ENCODE assay signal across 21 cellular contexts in the genomic region with DNA sequence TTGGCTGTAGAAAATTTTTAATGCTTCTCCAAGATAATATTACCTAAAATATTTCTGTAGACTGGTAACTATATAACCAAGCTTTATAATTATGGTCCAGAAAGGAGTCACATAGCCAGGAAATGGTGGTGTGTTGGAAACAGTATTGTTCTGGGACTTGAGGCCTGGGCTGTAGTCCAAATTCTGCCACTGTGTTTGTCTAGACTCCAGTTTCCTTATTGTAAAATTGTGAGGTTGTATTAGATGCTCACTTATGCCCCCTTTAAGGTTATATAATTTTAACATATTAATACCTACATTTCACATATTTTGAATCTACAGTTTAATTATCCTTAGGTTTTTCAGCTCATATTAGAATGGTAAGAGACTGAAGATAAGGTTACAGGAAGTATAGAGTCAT. TPM values are rescaled to one million over a fixed set of nuclear protein-coding genes. Genes with fewer than 3 reads are reported as not detected.
DNase-seq lines count a peak whose midpoint lies in the region; ATAC-seq and TF ChIP-seq lines count a peak whose summit lies in the region.
"Had no signal": no experiment of that assay in that cellular context is flagged by ENCODE, and none has a peak within 500 bp of the region (broad histone marks: within the 10 kb centered on the region; RNA-seq: fewer than 3 reads in every experiment).

No MANE protein-coding gene starts in this region.

- no peak overlapping the region for H3K9ac ChIP-seq in smooth muscle cell (ENCODE audit: low read depth)

- no peak for ATAC-seq in body of pancreas
- ATAC-seq in left lung: peak; percentile 41
- ATAC-seq in HG02852 (IDR thresholded peaks at IDR 0.05; ENCODE audit: unreplicated experiment): no peak
- ATAC-seq: stimulated activated effector memory CD8-positive, alpha-beta T cell treated with anti-CD3 and anti-CD28 coated beads, Interleukin-12 subunit alpha, Interleukin-12 subunit beta, amount 100 ng/mL, for 72 hours had no signal

- H3K36me3 ChIP-seq in body of pancreas (replicated peaks in 1 of 2; ENCODE audit: insufficient read depth in 1 of 2, low read depth in 2 of 2) (no peaks in the 10 kb centered on the region), left lung (peaks cover 0 to 11% of the 10 kb centered on the region in 2 donors), smooth muscle cell (ENCODE audit: low read depth) (no peaks in the 10 kb centered on the region)
- H3K36me3 ChIP-seq: ovary had no signal

- H4K20me1 ChIP-seq in smooth muscle cell (ENCODE audit: low read depth): peaks cover 15% of the 10 kb centered on the region

- no peak overlapping the region for H3K27ac ChIP-seq in body of pancreas
- no peak overlapping the region for H3K27ac ChIP-seq in left lung
- H3K27ac ChIP-seq in smooth muscle cell (ENCODE audit: low read depth): no peak overlapping the region
- H3K27ac ChIP-seq: dorsolateral prefrontal cortex, esophagus squamous epithelium, ovary, spleen, tibial nerve had no signal

- no peak for TF ChIP-seq CTCF in body of pancreas (IDR thresholded peaks at IDR 0.05)
- no peak for TF ChIP-seq CTCF in left lung (IDR thresholded peaks at IDR 0.05)
- TF ChIP-seq CTCF in smooth muscle cell (IDR thresholded peaks at IDR 0.05; ENCODE audit: borderline replicate concordance, insufficient read depth, poor library complexity, severe bottlenecking): no peak

- H3F3A ChIP-seq in smooth muscle cell (ENCODE audit: low read depth): no peaks in the 10 kb centered on the region

- H3K4me2 ChIP-seq in smooth muscle cell: no peak overlapping the region

- no peaks in the 10 kb centered on the region for H3K9me3 ChIP-seq in body of pancreas
- no peaks in the 10 kb centered on the region for H3K9me3 ChIP-seq in left lung
- no peaks in the 10 kb centered on the region for H3K9me3 ChIP-seq in smooth muscle cell (replicated peaks; ENCODE audit: low read depth)
- H3K9me3 ChIP-seq: esophagus squamous epithelium, ovary, spleen, tibial nerve had no signal

- DNase-seq in EH (ENCODE audit: low read depth) (peak; percentile 29), NCI-H1092 treated with DMSO at 0.1 percent for 48 hours (lab: John Stamatoyannopoulos, UW) (peak; percentile 21), body of pancreas (peak; percentile 10 to 38 (median 18)), left lung (no peak), NCI-H187 treated with DMSO at 0.1 percent for 48 hours (lab: John Stamatoyannopoulos, UW) (no peak), NCI-H1048 (lab: John Stamatoyannopoulos, UW) (no peak), smooth muscle cell (lab: John Stamatoyannopoulos, UW; ENCODE audit: unreplicated experiment) (no peak)
- DNase-seq: activated CD4-positive, CD25-positive, alpha-beta regulatory T cell treated with anti-CD3 and anti-CD28 coated beads, Interleukin-2, amount 50 U/mL, for 72 hours; activated CD8-positive, alpha-beta memory T cell treated with anti-CD3 and anti-CD28 coated beads, Interleukin-2, amount 50 U/mL, for 4 hours; activated gamma-delta T cell treated with Interleukin-2 at 50 U/mL for 16 hours; aorta; dorsolateral prefrontal cortex; esophagus squamous epithelium; H7; hypothalamus; NCI-H345; ovary; spleen had no signal

- H3K4me3 ChIP-seq in body of pancreas (no peak overlapping the region), left lung (no peak overlapping the region), smooth muscle cell (no peak overlapping the region)
- H3K4me3 ChIP-seq: dorsolateral prefrontal cortex, esophagus squamous epithelium, ovary, spleen, tibial nerve had no signal

- intact Hi-C loops in body of pancreas (cut with DNase I): no loop called here
- intact Hi-C loops in left lung (cut with DNase I): no loop called here

- H3K79me2 ChIP-seq in smooth muscle cell (ENCODE audit: low read depth): peaks cover 11% of the 10 kb centered on the region

- H3K4me1 ChIP-seq in body of pancreas (no peaks in the 10 kb centered on the region), left lung (no peaks in the 10 kb centered on the region), smooth muscle cell (ENCODE audit: low read depth) (no peaks in the 10 kb centered on the region)
- H3K4me1 ChIP-seq: tibial nerve had no signal

- H3K27me3 ChIP-seq in body of pancreas: no peaks in the 10 kb centered on the region
- no peaks in the 10 kb centered on the region for H3K27me3 ChIP-seq in left lung
- H3K27me3 ChIP-seq in smooth muscle cell (ENCODE audit: low read depth): no peaks in the 10 kb centered on the region
- H3K27me3 ChIP-seq: dorsolateral prefrontal cortex, esophagus squamous epithelium, ovary, spleen, tibial nerve had no signal

- TF ChIP-seq POLR2A in body of pancreas (IDR thresholded peaks at IDR 0.05): no peak

- H2AFZ ChIP-seq in smooth muscle cell (ENCODE audit: low read depth): no peak overlapping the region

RNA-seq across cellular contexts. Expression of a gene that starts 42.4 kb away (rescaled TPM):
- total RNA-seq in body of pancreas (10 to 100 TPM; 29.8 to 73.2 TPM), left lung (10 to 100 TPM; 34.3 to 37.3 TPM), smooth muscle cell (15.9 and 21.8 TPM in 2 replicates)
- polyA plus RNA-seq in smooth muscle cell: 11.1 and 16.3 TPM in 2 replicates

Comparison
In these comparisons a context has a peak if more than half of its experiments do, and no peak if none do; other contexts are left out.
1. DNase-seq: peak in EH (single experiment), NCI-H1092 treated with DMSO at 0.1 percent for 48 hours (single experiment) and body of pancreas (4 of 4); none in left lung (0 of 2), NCI-H187 treated with DMSO at 0.1 percent for 48 hours (single experiment), NCI-H1048 (single experiment) and smooth muscle cell (single experiment).